ENCODE assay signal across 17 cellular contexts in genomic region chr19:32200312-32201038, GRCh38.
"Had no signal": no experiment of that assay in that cellular context is flagged by ENCODE, and none has a peak within 500 bp of the region (broad histone marks: within the 10 kb centered on the region; RNA-seq: fewer than 3 reads in every experiment).

No MANE protein-coding gene starts in this region.

- H3K9me3 Mint-ChIP-seq: activated B cell treated with CpG ODN at 0.5 μM for 24 hours; activated CD4-positive, alpha-beta T cell treated with anti-CD3 and anti-CD28 coated beads, Interleukin-2, amount 10 ng/mL, durations not matched to agents 24 days and 14 days; activated T-helper 1 cell treated with anti-CD3 and anti-CD28 coated beads, Interleukin-12 subunit alpha, Interleukin-12 subunit beta, Interleukin-2, Interleukin-4 antibody, amounts not matched to agents 30 ng/mL and 10 ng/mL and 1 ng/mL, durations not matched to agents 14 hours and 24 hours and 36 hours; effector memory CD8-positive, alpha-beta T cell; mesothelial cell of epicardium; neural progenitor cell had no signal

- H3K27me3 ChIP-seq: neural progenitor cell had no signal

- H3K27me3 Mint-ChIP-seq: activated CD4-positive, alpha-beta T cell treated with anti-CD3 and anti-CD28 coated beads, Interleukin-2, amount 10 ng/mL, durations not matched to agents 24 days and 14 days had no signal

- ATAC-seq: activated CD8-positive, alpha-beta T cell treated with anti-CD3 and anti-CD28 coated beads, Interleukin-2, amount 10 ng/mL, durations not matched to agents 7 days and 5 days; effector memory CD8-positive, alpha-beta T cell; stimulated activated naive B cell treated with anti-CD40 and anti-IgM and Interleukin-4, amounts not matched to agents 10 μg/mL and 1 μg/mL and 100 μg/mL, for 72 hours had no signal

- H3K4me3 ChIP-seq: neural progenitor cell, skin epidermis had no signal

- DNase-seq: activated B cell treated with CpG ODN at 0.5 μM for 24 hours; activated CD4-positive, alpha-beta T cell treated with anti-CD3 and anti-CD28 coated beads, Interleukin-2, amount 10 ng/mL, durations not matched to agents 24 days and 14 days; activated CD8-positive, alpha-beta T cell treated with anti-CD3 and anti-CD28 coated beads, Interleukin-2, amount 10 ng/mL, durations not matched to agents 7 days and 5 days; effector memory CD8-positive, alpha-beta T cell; foreskin melanocyte; right cardiac atrium; stimulated activated CD4-positive, alpha-beta T cell treated with anti-CD3 and anti-CD28 coated beads, Interleukin-15, amount 100 ng/mL, for 24 hours; stimulated activated CD4-positive, alpha-beta T cell treated with anti-CD3 and anti-CD28 coated beads, Interleukin-4, amount 100 ng/mL, for 1 hour; stimulated activated naive B cell treated with anti-CD40 and anti-IgM and Interleukin-4, amounts not matched to agents 10 μg/mL and 1 μg/mL and 100 μg/mL, for 72 hours; SW 1271; trophoblast cell had no signal

- H3K4me3 Mint-ChIP-seq: activated B cell treated with CpG ODN at 0.5 μM for 24 hours; activated CD4-positive, alpha-beta T cell treated with anti-CD3 and anti-CD28 coated beads, Interleukin-2, amount 10 ng/mL, durations not matched to agents 24 days and 14 days; activated CD8-positive, alpha-beta T cell treated with anti-CD3 and anti-CD28 coated beads, Interleukin-2, amount 10 ng/mL, durations not matched to agents 7 days and 5 days; activated T-helper 1 cell treated with anti-CD3 and anti-CD28 coated beads, Interleukin-12 subunit alpha, Interleukin-12 subunit beta, Interleukin-2, Interleukin-4 antibody, amounts not matched to agents 30 ng/mL and 10 ng/mL and 1 ng/mL, durations not matched to agents 14 hours and 24 hours and 36 hours; dendritic cell treated with granulocyte-macrophage colony-stimulating factor and Interleukin-4, amounts not matched to agents 40 ng/mL and 50 ng/mL, for 4 days; mesothelial cell of epicardium; neural progenitor cell; stimulated activated naive B cell treated with anti-CD40 and anti-IgM and Interleukin-4, amounts not matched to agents 10 μg/mL and 1 μg/mL and 100 μg/mL, for 72 hours had no signal

- H3K4me1 Mint-ChIP-seq: activated B cell treated with CpG ODN at 0.5 μM for 24 hours; mesothelial cell of epicardium; stimulated activated naive B cell treated with anti-CD40 and anti-IgM and Interleukin-4, amounts not matched to agents 10 μg/mL and 1 μg/mL and 100 μg/mL, for 72 hours had no signal

- H3K4me1 ChIP-seq: neural progenitor cell, parathyroid adenoma had no signal

- H3K36me3 ChIP-seq: neural progenitor cell had no signal

- H3K27ac Mint-ChIP-seq: activated B cell treated with CpG ODN at 0.5 μM for 24 hours; activated CD4-positive, alpha-beta T cell treated with anti-CD3 and anti-CD28 coated beads, Interleukin-2, amount 10 ng/mL, durations not matched to agents 24 days and 14 days; activated CD8-positive, alpha-beta T cell treated with anti-CD3 and anti-CD28 coated beads, Interleukin-2, amount 10 ng/mL, durations not matched to agents 7 days and 5 days; activated T-helper 1 cell treated with anti-CD3 and anti-CD28 coated beads, Interleukin-12 subunit alpha, Interleukin-12 subunit beta, Interleukin-2, Interleukin-4 antibody, amounts not matched to agents 30 ng/mL and 10 ng/mL and 1 ng/mL, durations not matched to agents 14 hours and 24 hours and 36 hours; dendritic cell treated with granulocyte-macrophage colony-stimulating factor and Interleukin-4, amounts not matched to agents 40 ng/mL and 50 ng/mL, for 4 days; mesothelial cell of epicardium; neural progenitor cell; stimulated activated naive B cell treated with anti-CD40 and anti-IgM and Interleukin-4, amounts not matched to agents 10 μg/mL and 1 μg/mL and 100 μg/mL, for 72 hours had no signal

- H3K27ac ChIP-seq: neural progenitor cell, parathyroid adenoma, skin epidermis had no signal

- H3K36me3 Mint-ChIP-seq: mesothelial cell of epicardium; neural progenitor cell; stimulated activated naive B cell treated with anti-CD40 and anti-IgM and Interleukin-4, amounts not matched to agents 10 μg/mL and 1 μg/mL and 100 μg/mL, for 72 hours had no signal
